Comparison of ENCODE assay signal across 27 cellular contexts in genomic region chr9:75574569-75574968, GRCh38.
"Had no signal": no experiment of that assay in that cellular context is flagged by ENCODE, and none has a peak within 500 bp of the region (broad histone marks: within the 10 kb centered on the region; RNA-seq: fewer than 3 reads in every experiment).

No MANE protein-coding gene starts in this region.

- H3K4me1 ChIP-seq: parathyroid adenoma, psoas muscle, spleen, thyroid gland, tibial nerve, upper lobe of left lung, vagina had no signal

- DNase-seq: natural killer cell; occipital lobe; ovary; posterior cingulate gyrus; psoas muscle; right cardiac atrium; spleen; stimulated activated CD4-positive, alpha-beta T cell treated with anti-CD3 and anti-CD28 coated beads, Interleukin-12 subunit alpha, Interleukin-12 subunit beta, amount 100 ng/mL, for 4 hours; stimulated activated CD4-positive, alpha-beta T cell treated with anti-CD3 and anti-CD28 coated beads, Interleukin-1b, Interleukin-23, amount 100 ng/mL, for 48 hours; stimulated activated CD4-positive, alpha-beta T cell treated with anti-CD3 and anti-CD28 coated beads, Interleukin-4, amount 100 ng/mL, for 1 hour; stimulated activated CD4-positive, alpha-beta T cell treated with anti-CD3 and anti-CD28 coated beads, Interleukin-4, amount 100 ng/mL, for 4 hours; stimulated activated CD8-positive, alpha-beta memory T cell treated with anti-CD3 and anti-CD28 coated beads, Interleukin-4, amount 100 ng/mL, for 48 hours; stimulated activated naive CD4-positive, alpha-beta T cell; stimulated activated naive CD8-positive, alpha-beta T cell treated with anti-CD3 and anti-CD28 coated beads, Interleukin-15, amount 100 ng/mL, for 72 hours; stimulated activated naive CD8-positive, alpha-beta T cell treated with anti-CD3 and anti-CD28 coated beads, Interleukin-15, Interleukin-2, amounts not matched to agents 100 U/mL and 50 U/mL, for 24 hours; thyroid gland; upper lobe of left lung had no signal

- FAIRE-seq: urothelium cell line had no signal

- H3K4me2 ChIP-seq: neural progenitor cell, smooth muscle cell had no signal

- H3K4me3 ChIP-seq: neural progenitor cell, ovary, psoas muscle, skin epidermis, smooth muscle cell, spleen, thoracic aorta, thyroid gland, tibial nerve, upper lobe of left lung, vagina had no signal

- H3K9me3 ChIP-seq: ovary, psoas muscle, spleen, thoracic aorta, thyroid gland, tibial nerve, upper lobe of left lung, vagina had no signal

- H2AFZ ChIP-seq: neural progenitor cell, parathyroid adenoma had no signal

- H3K27me3 ChIP-seq: neural progenitor cell, ovary, spleen, thyroid gland, tibial nerve, upper lobe of left lung, vagina had no signal

- H3K36me3 ChIP-seq: neural progenitor cell, ovary, spleen, thoracic aorta, thyroid gland, tibial nerve, upper lobe of left lung, vagina had no signal

- H3K79me2 ChIP-seq: parathyroid adenoma had no signal

- H3K27ac ChIP-seq: neural progenitor cell, ovary, parathyroid adenoma, psoas muscle, skin epidermis, spleen, thoracic aorta, thyroid gland, tibial nerve, upper lobe of left lung, vagina had no signal

- ATAC-seq: natural killer cell; psoas muscle; right cardiac atrium; sciatic nerve; stimulated activated memory B cell treated with anti-CD40 and anti-IgM and Interleukin-4, amounts not matched to agents 10 μg/mL and 1 μg/mL and 100 μg/mL, for 72 hours; stimulated activated naive CD8-positive, alpha-beta T cell treated with anti-CD3 and anti-CD28 coated beads, Interleukin-15, amount 100 ng/mL, for 72 hours; stimulated activated naive CD8-positive, alpha-beta T cell treated with anti-CD3 and anti-CD28 coated beads, Interleukin-15, Interleukin-2, amounts not matched to agents 100 U/mL and 50 U/mL, for 24 hours had no signal

- H3K9ac ChIP-seq: neural progenitor cell, parathyroid adenoma had no signal
